Comparison of ENCODE assay signal across 24 cellular contexts in the genomic region with DNA sequence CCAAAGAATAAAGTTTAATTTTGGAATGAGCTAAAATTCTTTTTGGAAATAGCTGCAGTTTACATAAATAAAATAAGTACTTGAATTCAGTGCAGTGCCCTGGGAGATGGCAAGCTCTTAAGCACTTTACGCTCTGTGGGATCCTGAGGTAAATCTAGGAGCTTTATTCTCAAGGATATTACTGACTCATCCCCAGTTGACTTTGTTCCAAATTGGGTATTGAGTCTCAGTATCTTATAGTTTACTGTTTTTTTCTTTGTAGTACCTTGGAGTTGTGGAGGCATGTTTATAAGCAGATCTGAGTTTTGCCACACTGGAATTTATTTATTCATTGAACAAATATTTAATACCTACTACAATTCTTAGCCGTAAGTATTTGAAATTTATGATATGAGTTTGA. TPM values are rescaled to one million over a fixed set of nuclear protein-coding genes. Genes with fewer than 3 reads are reported as not detected.
"Had no signal": no experiment of that assay in that cellular context is flagged by ENCODE, and none has a peak within 500 bp of the region (broad histone marks: within the 10 kb centered on the region; RNA-seq: fewer than 3 reads in every experiment).

No MANE protein-coding gene starts in this region.

- H3K36me3 ChIP-seq: heart left ventricle, sigmoid colon, WERI-Rb-1 had no signal

- H3K27me3 ChIP-seq: heart left ventricle, sigmoid colon had no signal

- H3K9me3 ChIP-seq: heart left ventricle, sigmoid colon had no signal

- DNase-seq: activated CD4-positive, alpha-beta T cell treated with anti-CD3 and anti-CD28 coated beads for 48 hours; activated CD8-positive, alpha-beta T cell treated with anti-CD3 and anti-CD28 coated beads, Interleukin-2, amount 10 ng/mL, durations not matched to agents 7 days and 5 days; activated naive CD4-positive, alpha-beta T cell; activated naive CD8-positive, alpha-beta T cell treated with anti-CD3 and anti-CD28 coated beads, Interleukin-2, amount 50 U/mL, for 24 hours; cortex of kidney; effector memory CD4-positive, alpha-beta T cell; foreskin melanocyte; heart left ventricle; kidney; left ventricle myocardium superior; mesendoderm; sigmoid colon; stimulated activated CD4-positive, alpha-beta T cell treated with anti-CD3 and anti-CD28 coated beads, Interleukin-12 subunit alpha, Interleukin-12 subunit beta, amount 100 ng/mL, for 4 hours; stimulated activated CD4-positive, alpha-beta T cell treated with anti-CD3 and anti-CD28 coated beads, Interleukin-2, amount 100 ng/mL, for 48 hours; stimulated activated naive CD8-positive, alpha-beta T cell treated with anti-CD3 and anti-CD28 coated beads, Interleukin-15, Interleukin-2, amounts not matched to agents 100 U/mL and 50 U/mL, for 24 hours; T-helper 9 cell; WERI-Rb-1 had no signal

- H3K4me1 ChIP-seq: heart left ventricle, sigmoid colon had no signal

- H3K4me3 ChIP-seq: heart left ventricle, sigmoid colon had no signal

- H3K27ac ChIP-seq: heart left ventricle, sigmoid colon, WERI-Rb-1 had no signal

- ATAC-seq: activated CD8-positive, alpha-beta T cell treated with anti-CD3 and anti-CD28 coated beads, Interleukin-2, amount 10 ng/mL, durations not matched to agents 7 days and 5 days; activated naive CD8-positive, alpha-beta T cell treated with anti-CD3 and anti-CD28 coated beads, Interleukin-2, amount 50 U/mL, for 24 hours; left ventricle myocardium superior; stimulated activated naive CD8-positive, alpha-beta T cell treated with anti-CD3 and anti-CD28 coated beads, Interleukin-15, Interleukin-2, amounts not matched to agents 100 U/mL and 50 U/mL, for 24 hours had no signal

RNA-seq across cellular contexts. Expression of a gene that starts 27.4 kb away (rescaled TPM):
- total RNA-seq: activated CD8-positive, alpha-beta T cell treated with anti-CD3 and anti-CD28 coated beads, Interleukin-2, amount 10 ng/mL, durations not matched to agents 7 days and 5 days; activated T-helper 1 cell treated with anti-CD3 and anti-CD28 coated beads, Interleukin-12 subunit alpha, Interleukin-12 subunit beta, Interleukin-2, Interleukin-4 antibody, amounts not matched to agents 30 ng/mL and 10 ng/mL and 1 ng/mL, durations not matched to agents 14 hours and 24 hours and 36 hours; epithelial cell of proximal tubule; heart left ventricle; kidney; left ventricle myocardium superior; osteocyte; pulmonary artery endothelial cell; sigmoid colon; temporal lobe; ureter had no signal
- polyA plus RNA-seq: neural cell had no signal
